8 cellular contexts compared by ENCODE assay signal in genomic region chr9:70480405-70480980, GRCh38.
DNase-seq lines count a peak whose midpoint lies in the region; ATAC-seq, FAIRE-seq and TF ChIP-seq lines count a peak whose summit lies in the region.

No MANE protein-coding gene starts in this region.

- FAIRE-seq in keratinocyte (lab: Jason Lieb, UNC), result peak; percentile 53

- H3K36me3 ChIP-seq in keratinocyte (ENCODE audit: control insufficient read depth in 2 of 2, extremely low read depth in 1 of 2, insufficient read depth in 2 of 2, low read length in 2 of 2), result no peaks in the 10 kb centered on the region

- H3K4me2 ChIP-seq in keratinocyte (ENCODE audit: control insufficient read depth, extremely low read depth, insufficient read depth, low read depth, low read length), result peak overlapping the region; percentile 59

- H3K9me3 ChIP-seq in keratinocyte (ENCODE audit: control insufficient read depth, low read depth, low read length), result no peaks in the 10 kb centered on the region

- H3K4me3 ChIP-seq in astrocyte of the cerebellum (ENCODE audit: low read depth, low read length), result no peak overlapping the region
- H3K4me3 ChIP-seq in keratinocyte (ENCODE audit: control insufficient read depth in 2 of 3, extremely low read depth in 1 of 3, insufficient read depth in 2 of 3, low read depth in 1 of 3, low read length in 3 of 3), result peak overlapping the region in 1 of 3 experiments; percentile 11
- H3K4me3 ChIP-seq in skin epidermis, result no peak overlapping the region

- ATAC-seq in HG03457 (IDR thresholded peaks at IDR 0.05; ENCODE audit: unreplicated experiment) (no peak), GM18519 (IDR thresholded peaks at IDR 0.05; ENCODE audit: low FRiP score, unreplicated experiment) (no peak)

- H3K79me2 ChIP-seq in keratinocyte (ENCODE audit: control insufficient read depth, insufficient read depth, low read length), result no peaks in the 10 kb centered on the region

- no peaks in the 10 kb centered on the region for H4K20me1 ChIP-seq in keratinocyte (ENCODE audit: control insufficient read depth, extremely low read depth, insufficient read depth, low read length)

- in situ Hi-C loops in KBM-7 (cut with MboI; ENCODE audit: low pct_unique_long_range_greater_than_20kb, low sequenced_read_pairs) (no loop called here), astrocyte of the cerebellum (cut with HindIII; ENCODE audit: low sequenced_read_pairs) (loop anchor here (5.0 to 10.0 kb wide), 2 partner anchors 42 to 114 kb away; no protein-coding TSS in a partner anchor)

- peak; percentile 41 for DNase-seq in KBM-7
- peak; percentile 60 for DNase-seq in astrocyte of the cerebellum (ENCODE audit: low read depth)
- no peak for DNase-seq in keratinocyte (ENCODE audit: low read depth, low spot score)
- DNase-seq in NCI-H446 (lab: John Stamatoyannopoulos, UW), result no peak
- DNase-seq in stimulated activated CD8-positive, alpha-beta memory T cell treated with anti-CD3 and anti-CD28 coated beads, Interleukin-4, amount 100 ng/mL, for 48 hours, result no peak

- no peaks in the 10 kb centered on the region for H3K27me3 ChIP-seq in keratinocyte (ENCODE audit: control insufficient read depth, extremely low read depth, insufficient read depth, low read length)

- H2AFZ ChIP-seq in keratinocyte (ENCODE audit: control insufficient read depth, low read length), result peak overlapping the region; percentile 91

- peak overlapping the region; percentile 28 for H3K27ac ChIP-seq in keratinocyte (ENCODE audit: control insufficient read depth, insufficient read depth, low read length)
- H3K27ac ChIP-seq in skin epidermis, result peak overlapping the region in 20 of 21 experiments; percentile 7 to 92 (median 74)

- peak overlapping the region; percentile 49 for H3K9ac ChIP-seq in keratinocyte (ENCODE audit: control insufficient read depth, extremely low read depth, insufficient read depth, low read length)

- peaks cover 35% of the 10 kb centered on the region for H3K4me1 ChIP-seq in keratinocyte (ENCODE audit: control insufficient read depth, extremely low read depth, insufficient read depth, low read length)

- H3K9me1 ChIP-seq in keratinocyte (ENCODE audit: control insufficient read depth, extremely low read depth, insufficient read depth, low read length), result no peaks in the 10 kb centered on the region

- TF ChIP-seq CTCF in astrocyte of the cerebellum (IDR thresholded peaks at IDR 0.05; ENCODE audit: low read depth, low read length, missing control alignments), result no peak
- TF ChIP-seq CTCF in keratinocyte (optimal IDR thresholded peaks at IDR 0.05 in 1 of 3, IDR thresholded peaks at IDR 0.05 in 1 of 3, conservative IDR thresholded peaks at IDR 0.05 in 1 of 3; ENCODE audit: extremely low read depth in 1 of 3, insufficient read depth in 2 of 3, low read length in 3 of 3), result no peak

- dilution Hi-C loops in keratinocyte (cut with MboI; ENCODE audit: extremely low pct_ligation_motif_present, low sequenced_read_pairs), result no loop called here

Comparison
In these comparisons a context has a peak if more than half of its experiments do, and no peak if none do; other contexts are left out.
1. DNase-seq: peak in KBM-7 (single experiment) and astrocyte of the cerebellum (single experiment); none in keratinocyte (single experiment), NCI-H446 (0 of 2) and stimulated activated CD8-positive, alpha-beta memory T cell treated with anti-CD3 and anti-CD28 coated beads, Interleukin-4, amount 100 ng/mL, for 48 hours (single experiment).